19 cellular contexts compared by ENCODE assay signal in the genomic region with DNA sequence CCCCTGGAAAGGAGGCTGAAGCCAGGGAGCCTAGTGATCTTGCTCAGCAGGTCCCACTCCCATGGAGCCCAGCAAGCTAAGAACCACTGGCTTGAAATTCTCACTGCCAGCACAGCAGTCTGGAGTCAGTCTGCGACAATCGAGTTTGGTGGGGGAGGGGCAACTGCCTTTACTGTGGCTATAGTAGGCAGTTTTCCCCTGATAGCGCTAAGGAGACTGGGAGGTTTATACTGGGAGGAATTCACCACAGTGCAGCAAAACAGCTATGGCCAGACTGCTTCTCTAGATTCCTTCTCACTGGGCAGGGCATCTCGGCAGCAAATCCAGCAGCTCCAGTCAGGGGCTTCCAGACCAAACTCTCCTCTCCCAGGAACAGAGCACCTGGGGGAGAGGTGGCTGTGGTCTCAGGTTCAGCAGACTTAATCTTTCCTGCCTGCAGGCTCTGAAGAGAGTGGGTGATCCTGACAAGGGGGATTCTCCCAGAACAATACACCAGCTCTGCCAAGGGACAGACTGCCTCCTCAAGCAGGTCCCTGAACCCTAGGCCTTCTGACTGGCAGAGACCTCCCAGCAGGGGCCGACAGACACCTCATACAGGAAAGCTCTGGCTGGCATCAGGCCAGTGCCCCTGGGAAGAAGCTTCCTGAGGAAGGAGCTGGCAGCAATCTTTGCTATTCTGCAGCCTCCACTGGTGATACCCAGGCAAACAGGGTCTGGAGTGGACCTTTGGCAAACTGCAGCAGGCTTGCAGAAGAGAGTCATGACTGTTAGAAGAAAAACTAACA.
DNase-seq lines count a peak whose midpoint lies in the region; ATAC-seq, FAIRE-seq and TF ChIP-seq lines count a peak whose summit lies in the region.
"Had no signal": no experiment of that assay in that cellular context is flagged by ENCODE, and none has a peak within 500 bp of the region (broad histone marks: within the 10 kb centered on the region; RNA-seq: fewer than 3 reads in every experiment).

No MANE protein-coding gene starts in this region.

- no peaks in the 10 kb centered on the region for H3K79me1 ChIP-seq in H1 (ENCODE audit: low read depth, low read length)
- no peaks in the 10 kb centered on the region for H3K79me1 ChIP-seq in neuronal stem cell (ENCODE audit: low read depth, low read length)

- H2BK12ac ChIP-seq in H1 (ENCODE audit: low read depth, low read length) (peak overlapping the region; percentile 68; the same call in 1 of the 2 replicates), neuronal stem cell (ENCODE audit: low read length) (no peak overlapping the region)

- no peaks in the 10 kb centered on the region for H3K79me2 ChIP-seq in H1 (ENCODE audit: control insufficient read depth in 1 of 2, insufficient read depth in 2 of 2, low read length in 2 of 2)

- H2BK5ac ChIP-seq in H1 (ENCODE audit: low read depth, low read length) (peak overlapping the region; percentile 44; the same call in 1 of the 2 replicates), neuronal stem cell (ENCODE audit: low read length) (no peak overlapping the region)

- no peak for TF ChIP-seq POLR2A in H1 (IDR thresholded peaks at IDR 0.05; ENCODE audit: control extremely low read depth in 1 of 2, low read depth in 2 of 2, low read length in 2 of 2)

- CTCF ChIA-PET in H1 (lab: Charles Lee; ENCODE audit: partially characterized antibody), result no interaction called here

- peak; percentile 39; the same call in 1 of the 2 replicates for TF ChIP-seq RAD21 in Ishikawa (IDR thresholded peaks at IDR 0.05; ENCODE audit: low read depth)
- TF ChIP-seq RAD21 in H1 (IDR thresholded peaks at IDR 0.05 in 1 of 2, conservative IDR thresholded peaks at IDR 0.05 in 1 of 2; ENCODE audit: low read depth in 2 of 2, low read length in 2 of 2), result peak; percentile 11 to 39; a peak in 2 of 4 replicates

- 79% methylated on average over 5 of the region's 5 CpGs; no CpG with 5 or more reads in 1 of the 2 experiments for WGBS in H1 (ENCODE audit: extremely low coverage in 1 of 2, insufficient coverage in 1 of 2, insufficient read length in 1 of 2, insufficient replicate concordance in 2 of 2, low coverage in 1 of 2, low lambda C conversion rate in 2 of 2, missing lambda C conversion rate in 1 of 2), 2 experiments
- WGBS in neuronal stem cell (ENCODE audit: extremely low coverage in 2 of 2, insufficient read length in 2 of 2, insufficient replicate concordance in 1 of 2), 2 donors, result no CpG with 5 or more reads among the region's 5 CpGs

- no peak overlapping the region for H4K91ac ChIP-seq in H1 (replicated peaks; ENCODE audit: insufficient read length, low read length)
- H4K91ac ChIP-seq in neuronal stem cell (ENCODE audit: low read depth, low read length, poor library complexity), result no peak overlapping the region

- H2BK20ac ChIP-seq in H1 (ENCODE audit: low read length), result peak overlapping the region; percentile 21; the same call in 1 of the 2 replicates

- H3K23ac ChIP-seq in H1 (ENCODE audit: insufficient read length) (no peak overlapping the region), neuronal stem cell (ENCODE audit: low read depth, low read length, poor library complexity) (no peak overlapping the region)

- H3K27ac ChIP-seq in H1 (ENCODE audit: low read depth, low read length) (no peak overlapping the region), neuronal stem cell (replicated peaks; ENCODE audit: low read length) (no peak overlapping the region)
- H3K27ac ChIP-seq: 22Rv1; BLaER1 treated with 17β-estradiol and CSF1 and Interleukin-3, amounts not matched to agents 10 nM and 100 nM had no signal

- H3K14ac ChIP-seq in H1 (ENCODE audit: insufficient read length) (no peak overlapping the region), neuronal stem cell (ENCODE audit: low read length) (no peak overlapping the region)

- no peaks in the 10 kb centered on the region for H3K23me2 ChIP-seq in H1 (ENCODE audit: low read depth, low read length)

- POLR2A ChIA-PET in H1 (lab: Charles Lee; ENCODE audit: partially characterized antibody), result interaction anchor here (0.9 kb wide), 1 partner anchor 21 kb away, joined by 3 read pairs; no protein-coding TSS in a partner anchor

- H3K36me3 ChIP-seq in H1 (ENCODE audit: control insufficient read depth in 2 of 4, insufficient read depth in 4 of 4, low read length in 3 of 4) (no peaks in the 10 kb centered on the region), neuronal stem cell (replicated peaks in 1 of 2; ENCODE audit: control insufficient read depth in 2 of 2, insufficient read depth in 2 of 2, low read length in 2 of 2) (no peaks in the 10 kb centered on the region)
- H3K36me3 ChIP-seq: BLaER1 treated with 17β-estradiol and CSF1 and Interleukin-3, amounts not matched to agents 10 nM and 100 nM had no signal

- no peak overlapping the region for H2BK15ac ChIP-seq in H1 (ENCODE audit: low read length)
- H2BK15ac ChIP-seq in neuronal stem cell (ENCODE audit: low read length), result no peak overlapping the region

- no peaks in the 10 kb centered on the region for H3K27me3 ChIP-seq in H1 (replicated peaks in 1 of 4; ENCODE audit: control insufficient read depth in 3 of 4, extremely low read depth in 1 of 4, insufficient read depth in 3 of 4, low read length in 3 of 4)
- H3K27me3 ChIP-seq in neuronal stem cell (ENCODE audit: control insufficient read depth in 3 of 3, insufficient read depth in 3 of 3, low read depth in 1 of 3, low read length in 3 of 3), result no peaks in the 10 kb centered on the region
- H3K27me3 ChIP-seq: BLaER1 treated with 17β-estradiol and CSF1 and Interleukin-3, amounts not matched to agents 10 nM and 100 nM had no signal

- peak overlapping the region; percentile 30 for H4K5ac ChIP-seq in H1 (ENCODE audit: insufficient read length, low read depth, low read length)

- H2AFZ ChIP-seq in H1 (ENCODE audit: low read length) (peak overlapping the region; percentile 7), neuronal stem cell (ENCODE audit: low read length) (peak overlapping the region; percentile 70)

- H3K4me3 ChIP-seq in H1 (ENCODE audit: extremely low read depth in 1 of 4, insufficient read depth in 2 of 4, low read depth in 3 of 4, low read length in 4 of 4) (no peak overlapping the region), neuronal stem cell (ENCODE audit: low read length in 2 of 2) (no peak overlapping the region)
- H3K4me3 ChIP-seq: BLaER1 treated with 17β-estradiol and CSF1 and Interleukin-3, amounts not matched to agents 10 nM and 100 nM; GM12878 had no signal

- H3K9me3 ChIP-seq in H1 (ENCODE audit: insufficient read depth in 2 of 2, low read depth in 1 of 2, low read length in 1 of 2), result no peaks in the 10 kb centered on the region; a peak in 1 of 4 replicates
- peaks cover 0 to 10% of the 10 kb centered on the region in 2 donors for H3K9me3 ChIP-seq in neuronal stem cell (replicated peaks in 1 of 2; ENCODE audit: control insufficient read depth in 2 of 2, insufficient read depth in 1 of 2, low read depth in 1 of 2, low read length in 2 of 2)

- no peaks in the 10 kb centered on the region for H4K20me1 ChIP-seq in H1 (replicated peaks in 1 of 2; ENCODE audit: control insufficient read depth in 1 of 2, insufficient read depth in 2 of 2, low read length in 2 of 2)
- H4K20me1 ChIP-seq: BLaER1 treated with 17β-estradiol and CSF1 and Interleukin-3, amounts not matched to agents 10 nM and 100 nM had no signal

- H2BK120ac ChIP-seq in H1 (replicated peaks; ENCODE audit: low read depth, low read length) (peak overlapping the region; percentile 64), neuronal stem cell (ENCODE audit: low read depth, low read length) (peak overlapping the region; percentile 31)

- H3K4me2 ChIP-seq in H1 (ENCODE audit: insufficient read depth in 1 of 2, low read depth in 2 of 2, low read length in 2 of 2), result no peak overlapping the region; a peak in 1 of 4 replicates
- no peak overlapping the region for H3K4me2 ChIP-seq in neuronal stem cell (ENCODE audit: insufficient read depth, low read length, poor library complexity, severe bottlenecking)
- H3K4me2 ChIP-seq: BLaER1 treated with 17β-estradiol and CSF1 and Interleukin-3, amounts not matched to agents 10 nM and 100 nM had no signal

- H4K8ac ChIP-seq in H1 (ENCODE audit: extremely low read depth, insufficient read depth, low read length) (no peak overlapping the region), neuronal stem cell (ENCODE audit: low read depth, low read length) (peak overlapping the region; percentile 65)

- peaks cover 0 to 7% (median 1%) of the 10 kb centered on the region in 4 experiments; a peak in 3 of 7 replicates for H3K4me1 ChIP-seq in H1 (replicated peaks in 1 of 4; ENCODE audit: control insufficient read depth in 3 of 4, insufficient read depth in 4 of 4, low read length in 3 of 4)
- H3K4me1 ChIP-seq in neuronal stem cell (ENCODE audit: control insufficient read depth in 2 of 2, insufficient read depth in 1 of 2, low read depth in 1 of 2, low read length in 2 of 2), result peaks cover 0 to 2% of the 10 kb centered on the region in 2 donors

- H3K9ac ChIP-seq in H1 (replicated peaks in 1 of 4; ENCODE audit: extremely low read depth in 1 of 4, low read depth in 3 of 4, low read length in 3 of 4), result no peak overlapping the region
- no peak overlapping the region for H3K9ac ChIP-seq in neuronal stem cell (ENCODE audit: low read depth, low read length, poor library complexity)
- H3K9ac ChIP-seq: BLaER1 treated with 17β-estradiol and CSF1 and Interleukin-3, amounts not matched to agents 10 nM and 100 nM had no signal

- peak in 1 of 3 experiments; percentile 4; a peak in 1 of 4 replicates for TF ChIP-seq CTCF in H1 (IDR thresholded peaks at IDR 0.05; ENCODE audit: control extremely low read depth in 1 of 3, insufficient read depth in 1 of 3, low read depth in 1 of 3, low read length in 3 of 3)

- no peak overlapping the region for H2AK5ac ChIP-seq in H1 (ENCODE audit: low read depth, low read length)
- no peak overlapping the region for H2AK5ac ChIP-seq in neuronal stem cell (ENCODE audit: low read depth, low read length)

- no peak overlapping the region for H3K56ac ChIP-seq in H1 (replicated peaks; ENCODE audit: insufficient read length, low read depth, low read length)

- H3K4ac ChIP-seq in H1 (replicated peaks; ENCODE audit: insufficient read length, low read depth, low read length) (no peak overlapping the region), neuronal stem cell (ENCODE audit: low read length) (no peak overlapping the region)

- H3K18ac ChIP-seq in H1 (ENCODE audit: extremely low read depth, low read length) (peak overlapping the region; percentile 78; the same call in 1 of the 2 replicates), neuronal stem cell (ENCODE audit: low read length) (peak overlapping the region; percentile 44)

- ATAC-seq in left lobe of liver, result no peak
- ATAC-seq: GM12878, HCT116 had no signal

- FAIRE-seq in H1 (lab: Jason Lieb, UNC), result no peak
- FAIRE-seq: GM12878 had no signal

- TF ChIP-seq EP300 in Ishikawa (IDR thresholded peaks at IDR 0.05; ENCODE audit: borderline replicate concordance) (no peak), H1 (IDR thresholded peaks at IDR 0.05; ENCODE audit: borderline replicate concordance in 1 of 2, low read depth in 2 of 2, low read length in 2 of 2) (no peak)

- peak; percentile 1 for DNase-seq in DMS 273 (lab: John Stamatoyannopoulos, UW; ENCODE audit: unreplicated experiment)
- DNase-seq in DMS 273 treated with DMSO at 0.1 percent for 48 hours (lab: John Stamatoyannopoulos, UW), result no peak
- DNase-seq in H1 (ENCODE audit: low read depth in 1 of 2, low spot score in 2 of 2), result peak in 1 of 2 experiments; percentile 58
- DNase-seq in neuronal stem cell (ENCODE audit: low spot score), result no peak
- DNase-seq in SIG-M5 treated with dmso at 0.1 percent for 504 hours (lab: John Stamatoyannopoulos, UW; ENCODE audit: unreplicated experiment), result no peak
- no peak for DNase-seq in superior temporal gyrus (ENCODE audit: extremely low spot score)
- DNase-seq in left lobe of liver (ENCODE audit: low spot score), result no peak
- DNase-seq: DMS153, KBM-7, NCI-H1092 treated with DMSO at 0.1 percent for 48 hours, NCI-H1694, NCI-H2107, NCI-H82, SIG-M5 had no signal
